27 cellular contexts compared by ENCODE assay signal in the genomic region with DNA sequence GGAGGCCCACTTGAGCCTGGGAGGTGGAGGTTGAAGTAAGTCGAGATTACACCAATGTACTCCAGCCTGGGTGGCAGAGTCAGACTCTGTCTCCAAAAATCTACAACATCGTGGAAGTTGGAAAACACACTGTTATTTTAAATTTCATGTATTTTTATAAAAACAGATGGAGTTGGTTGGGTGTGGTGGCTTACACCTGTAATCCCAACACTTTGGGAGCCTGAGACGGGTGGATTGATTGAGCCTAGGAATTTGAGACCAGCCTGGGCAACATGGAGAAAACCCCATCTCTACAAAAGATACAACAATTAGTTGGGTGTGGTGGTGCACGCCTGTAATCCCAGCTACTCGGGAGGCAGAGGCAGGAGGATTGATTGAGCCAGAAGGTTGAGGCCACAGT.
"Had no signal": no experiment of that assay in that cellular context is flagged by ENCODE, and none has a peak within 500 bp of the region (broad histone marks: within the 10 kb centered on the region; RNA-seq: fewer than 3 reads in every experiment).

No MANE protein-coding gene starts in this region.

- H3K79me2 ChIP-seq: parathyroid adenoma had no signal

- H3K27ac Mint-ChIP-seq: nephron; neural progenitor cell; stimulated activated memory B cell treated with anti-CD40 and anti-IgM and Interleukin-4, amounts not matched to agents 10 μg/mL and 1 μg/mL and 100 μg/mL, for 72 hours; stimulated activated naive CD8-positive, alpha-beta T cell treated with anti-CD3 and anti-CD28 coated beads, Interleukin-15, Interleukin-2, amounts not matched to agents 100 ng/mL and 50 ng/mL, for 24 hours had no signal

- H3K4me2 ChIP-seq: neural progenitor cell had no signal

- H3K9ac ChIP-seq: neural progenitor cell, parathyroid adenoma had no signal

- H3K4me1 ChIP-seq: neural progenitor cell, parathyroid adenoma, psoas muscle, sigmoid colon, stomach, thyroid gland, tibial nerve, upper lobe of left lung, uterus had no signal

- H3K4me3 ChIP-seq: neural progenitor cell, ovary, psoas muscle, right lobe of liver, sigmoid colon, stomach, thoracic aorta, thyroid gland, tibial nerve, upper lobe of left lung, uterus had no signal

- H3K27ac ChIP-seq: neural progenitor cell, ovary, parathyroid adenoma, psoas muscle, right lobe of liver, sigmoid colon, stomach, thoracic aorta, thyroid gland, tibial nerve, upper lobe of left lung, uterus had no signal

- H3K27me3 ChIP-seq: neural progenitor cell, ovary, right lobe of liver, sigmoid colon, stomach, thyroid gland, tibial nerve, upper lobe of left lung, uterus had no signal

- H3K36me3 ChIP-seq: ovary, uterus had no signal

- DNase-seq: naive thymus-derived CD4-positive, alpha-beta T cell; occipital lobe; ovary; posterior cingulate gyrus; psoas muscle; right cardiac atrium; right lobe of liver; sigmoid colon; small intestine; stimulated activated CD4-positive, alpha-beta T cell treated with anti-CD3 and anti-CD28 coated beads, Interleukin-1b, Interleukin-23, amount 100 ng/mL, for 48 hours; stimulated activated CD4-positive, alpha-beta T cell treated with anti-CD3 and anti-CD28 coated beads, Interleukin-4, amount 100 ng/mL, for 1 hour; stimulated activated CD4-positive, alpha-beta T cell treated with anti-CD3 and anti-CD28 coated beads, Interleukin-4, amount 100 ng/mL, for 4 hours; stimulated activated CD8-positive, alpha-beta memory T cell treated with anti-CD3 and anti-CD28 coated beads, Interleukin-4, amount 100 ng/mL, for 48 hours; stimulated activated naive CD4-positive, alpha-beta T cell treated with Interleukin-2 at 50 U/mL for 16 hours; stomach; thyroid gland; trophoblast cell; upper lobe of left lung; uterus had no signal

- ATAC-seq: naive thymus-derived CD4-positive, alpha-beta T cell; psoas muscle; right cardiac atrium; right lobe of liver; stimulated activated memory B cell treated with anti-CD40 and anti-IgM and Interleukin-4, amounts not matched to agents 10 μg/mL and 1 μg/mL and 100 μg/mL, for 72 hours had no signal

- FAIRE-seq: small intestine had no signal

- H3K4me3 Mint-ChIP-seq: naive thymus-derived CD4-positive, alpha-beta T cell; nephron; neural progenitor cell; stimulated activated memory B cell treated with anti-CD40 and anti-IgM and Interleukin-4, amounts not matched to agents 10 μg/mL and 1 μg/mL and 100 μg/mL, for 72 hours; stimulated activated naive CD8-positive, alpha-beta T cell treated with anti-CD3 and anti-CD28 coated beads, Interleukin-15, Interleukin-2, amounts not matched to agents 100 ng/mL and 50 ng/mL, for 24 hours had no signal

- H3K9me3 ChIP-seq: ovary, psoas muscle, right lobe of liver, sigmoid colon, thyroid gland, upper lobe of left lung had no signal

- H3K4me1 Mint-ChIP-seq: nephron; neural progenitor cell; stimulated activated memory B cell treated with anti-CD40 and anti-IgM and Interleukin-4, amounts not matched to agents 10 μg/mL and 1 μg/mL and 100 μg/mL, for 72 hours had no signal

- H2AFZ ChIP-seq: neural progenitor cell, parathyroid adenoma had no signal

- H3K27me3 Mint-ChIP-seq: naive thymus-derived CD4-positive, alpha-beta T cell; progenitor cell of endocrine pancreas; stimulated activated memory B cell treated with anti-CD40 and anti-IgM and Interleukin-4, amounts not matched to agents 10 μg/mL and 1 μg/mL and 100 μg/mL, for 72 hours; stimulated activated naive CD8-positive, alpha-beta T cell treated with anti-CD3 and anti-CD28 coated beads, Interleukin-15, Interleukin-2, amounts not matched to agents 100 ng/mL and 50 ng/mL, for 24 hours had no signal
